In genomic region chr19:53507523-53508442, GRCh38 we compare ENCODE assay signal across 28 cellular contexts. TPM values are rescaled to one million over a fixed set of nuclear protein-coding genes. Genes with fewer than 3 reads are reported as not detected.
DNase-seq lines count a peak whose midpoint lies in the region; ATAC-seq, FAIRE-seq and TF ChIP-seq lines count a peak whose summit lies in the region.
"Had no signal": no experiment of that assay in that cellular context is flagged by ENCODE, and none has a peak within 500 bp of the region (broad histone marks: within the 10 kb centered on the region; RNA-seq: fewer than 3 reads in every experiment).

No MANE protein-coding gene starts in this region.

- H3K36me3 Mint-ChIP-seq in stimulated activated effector memory CD8-positive, alpha-beta T cell treated with anti-CD3 and anti-CD28 coated beads, Interleukin-12 subunit alpha, Interleukin-12 subunit beta, amount 100 ng/mL, for 72 hours, result no peaks in the 10 kb centered on the region
- no peaks in the 10 kb centered on the region for H3K36me3 Mint-ChIP-seq in CD4-positive, alpha-beta T cell (ENCODE audit: low read depth)
- H3K36me3 Mint-ChIP-seq: activated naive CD8-positive, alpha-beta T cell treated with anti-CD3 and anti-CD28 coated beads, Interleukin-2, amount 10 ng/mL, durations not matched to agents 7 days and 5 days; neural progenitor cell had no signal

- H3K4me3 ChIP-seq in HepG2 (replicated peaks in 1 of 3; ENCODE audit: insufficient read depth in 1 of 3, low read depth in 2 of 3, low read length in 3 of 3) (peak overlapping the region in 1 of 3 experiments; percentile 38; a peak in 3 of 6 replicates), right lobe of liver (no peak overlapping the region), adipocyte (ENCODE audit: low read length) (peak overlapping the region; percentile 14), colonic mucosa (no peak overlapping the region)
- H3K4me3 ChIP-seq: dorsolateral prefrontal cortex, lung, neural progenitor cell, sigmoid colon, uterus had no signal

- peaks cover 75% of the 10 kb centered on the region for H3K4me1 ChIP-seq in HepG2 (ENCODE audit: insufficient read depth, low read length)
- no peaks in the 10 kb centered on the region for H3K4me1 ChIP-seq in right lobe of liver
- H3K4me1 ChIP-seq in adipocyte (ENCODE audit: control insufficient read depth, insufficient read depth, low read length), result peaks cover 24% of the 10 kb centered on the region
- no peaks in the 10 kb centered on the region for H3K4me1 ChIP-seq in colonic mucosa
- H3K4me1 ChIP-seq: neural progenitor cell, uterus had no signal

- no peak for TF ChIP-seq RAD21 in HepG2 (CRISPR knock-in tag; IDR thresholded peaks at IDR 0.05)

- H3K27me3 ChIP-seq in HepG2 (ENCODE audit: control insufficient read depth in 1 of 2, insufficient read depth in 2 of 2, low read length in 2 of 2) (no peaks in the 10 kb centered on the region), right lobe of liver (no peaks in the 10 kb centered on the region), adipocyte (replicated peaks; ENCODE audit: control insufficient read depth, insufficient read depth, low read length) (peaks cover 4% of the 10 kb centered on the region), colonic mucosa (no peaks in the 10 kb centered on the region)
- H3K27me3 ChIP-seq in CD4-positive, alpha-beta T cell (ENCODE audit: control insufficient read depth, insufficient read depth, low read length), result peaks cover 7% of the 10 kb centered on the region
- H3K27me3 ChIP-seq: dorsolateral prefrontal cortex, neural progenitor cell, sigmoid colon, uterus had no signal

- no peaks in the 10 kb centered on the region for H3K36me3 ChIP-seq in HepG2 (replicated peaks in 1 of 2; ENCODE audit: control insufficient read depth in 1 of 2, insufficient read depth in 2 of 2, low read length in 2 of 2)
- no peaks in the 10 kb centered on the region for H3K36me3 ChIP-seq in right lobe of liver
- H3K36me3 ChIP-seq in adipocyte (ENCODE audit: control insufficient read depth, insufficient read depth, low read length, severe bottlenecking), result no peaks in the 10 kb centered on the region
- H3K36me3 ChIP-seq in colonic mucosa, result no peaks in the 10 kb centered on the region
- H3K36me3 ChIP-seq: neural progenitor cell, sigmoid colon, uterus had no signal

- POLR2A ChIA-PET in HepG2 (lab: Yijun Ruan, JAX), result interaction anchor here (0.5 to 1.8 kb wide), 11 partner anchors 9 to 79 kb away, joined by 3 to 6 read pairs (median 3); partner anchors contain the start of gene ZNF761
- POLR2A ChIA-PET in CD4-positive, alpha-beta T cell (lab: Charles Lee), result no interaction called here

- peak overlapping the region; percentile 96 for H3K27ac ChIP-seq in HepG2 (ENCODE audit: extremely low read length, insufficient read depth, low read length)
- H3K27ac ChIP-seq in right lobe of liver, result no peak overlapping the region
- no peak overlapping the region for H3K27ac ChIP-seq in colonic mucosa
- no peak overlapping the region for H3K27ac ChIP-seq in CD4-positive, alpha-beta T cell (ENCODE audit: low read depth, low read length)
- H3K27ac ChIP-seq: 22Rv1, dorsolateral prefrontal cortex, neural progenitor cell, sigmoid colon, uterus had no signal

- TF ChIP-seq CTCF in HepG2 (CRISPR knock-in tag; IDR thresholded peaks at IDR 0.05), result no peak
- TF ChIP-seq CTCF in right lobe of liver (IDR thresholded peaks at IDR 0.05), result no peak
- TF ChIP-seq CTCF in colonic mucosa (IDR thresholded peaks at IDR 0.05), result no peak
- TF ChIP-seq CTCF in CD4-positive, alpha-beta T cell (IDR thresholded peaks at IDR 0.05), result no peak

- H3K9ac ChIP-seq in HepG2 (ENCODE audit: insufficient read depth, low read depth, low read length), result peak overlapping the region; percentile 70
- H3K9ac ChIP-seq in adipocyte (ENCODE audit: low read length), result peak overlapping the region; percentile 5
- no peak overlapping the region for H3K9ac ChIP-seq in colonic mucosa (ENCODE audit: low read depth in 2 of 2, low read length in 2 of 2)
- H3K9ac ChIP-seq: neural progenitor cell had no signal

- no peaks in the 10 kb centered on the region for H4K20me1 ChIP-seq in HepG2 (ENCODE audit: insufficient read depth, low read length)

- BruUV-seq in HepG2 (replicated peaks; lab: Mats Ljungman, UMichigan), result TSS peak; percentile 93

- no peaks in the 10 kb centered on the region for H3K9me3 ChIP-seq in HepG2 (ENCODE audit: low read length)
- H3K9me3 ChIP-seq in right lobe of liver, result no peaks in the 10 kb centered on the region
- no peaks in the 10 kb centered on the region for H3K9me3 ChIP-seq in adipocyte (ENCODE audit: control insufficient read depth, low read length)
- no peaks in the 10 kb centered on the region for H3K9me3 ChIP-seq in colonic mucosa
- no peaks in the 10 kb centered on the region for H3K9me3 ChIP-seq in CD4-positive, alpha-beta T cell (ENCODE audit: control insufficient read depth, low read length)
- H3K9me3 ChIP-seq: sigmoid colon, uterus had no signal

- in situ Hi-C loops in HepG2 (cut with HindIII; ENCODE audit: extremely low pct_ligation_motif_present, low pct_unique_long_range_greater_than_20kb), result no loop called here

- peak in 1 of 2 experiments; percentile 88; a peak in 2 of 4 replicates for TF ChIP-seq EP300 in HepG2 (IDR thresholded peaks at IDR 0.05; ENCODE audit: low read depth in 2 of 2, low read length in 2 of 2)
- TF ChIP-seq EP300 in HepG2 (CRISPR knock-in tag; IDR thresholded peaks at IDR 0.05; ENCODE audit: borderline replicate concordance), result peak; percentile 87

- ATAC-seq in HepG2, result peak; percentile 78
- ATAC-seq in right lobe of liver, result no peak
- ATAC-seq in stimulated activated effector memory CD8-positive, alpha-beta T cell treated with anti-CD3 and anti-CD28 coated beads, Interleukin-12 subunit alpha, Interleukin-12 subunit beta, amount 100 ng/mL, for 72 hours, result no peak
- ATAC-seq in CD4-positive, alpha-beta T cell (ENCODE audit: poor library complexity), result no peak

- FAIRE-seq in HepG2 (lab: Jason Lieb, UNC), result peak; percentile 90
- FAIRE-seq: endothelial cell of umbilical vein, kidney had no signal

- DNase-seq in HepG2 (ENCODE audit: low spot score) (peak; percentile 95), right lobe of liver (no peak), adipocyte (ENCODE audit: low read depth) (peak; percentile 15), mucosa of gallbladder (ENCODE audit: low spot score) (peak; percentile 15), colonic mucosa (no peak), NCI-H2029 (lab: John Stamatoyannopoulos, UW) (no peak)
- DNase-seq in stimulated activated effector memory CD8-positive, alpha-beta T cell treated with anti-CD3 and anti-CD28 coated beads, Interleukin-12 subunit alpha, Interleukin-12 subunit beta, amount 100 ng/mL, for 72 hours (ENCODE audit: low spot score in 2 of 2), result no peak
- DNase-seq in CD4-positive, alpha-beta T cell, result no peak
- DNase-seq: activated CD4-positive, alpha-beta T cell treated with anti-CD3 and anti-CD28 coated beads for 4 hours; activated gamma-delta T cell; activated naive CD8-positive, alpha-beta T cell treated with anti-CD3 and anti-CD28 coated beads, Interleukin-2, amount 10 ng/mL, durations not matched to agents 7 days and 5 days; activated T-cell treated with anti-CD3 and anti-CD28 coated beads, Interleukin-2, amount 50 U/mL, for 24 hours; central memory CD4-positive, alpha-beta T cell; dorsolateral prefrontal cortex; Karpas-422; kidney; MV-4-11; NCI-H146; NCI-H446 treated with DMSO at 0.1 percent for 48 hours; posterior cingulate gyrus; SHP77; sigmoid colon; stimulated activated naive CD4-positive, alpha-beta T cell; uterus had no signal

- CTCF ChIA-PET in HepG2 (lab: Yijun Ruan, JAX; ENCODE audit: low intra/inter-chr PET ratio, low total read pairs), result no interaction called here
- CTCF ChIA-PET in CD4-positive, alpha-beta T cell (lab: Charles Lee), result no interaction called here

- H3K27ac Mint-ChIP-seq in stimulated activated effector memory CD8-positive, alpha-beta T cell treated with anti-CD3 and anti-CD28 coated beads, Interleukin-12 subunit alpha, Interleukin-12 subunit beta, amount 100 ng/mL, for 72 hours, result no peak overlapping the region
- no peak overlapping the region for H3K27ac Mint-ChIP-seq in CD4-positive, alpha-beta T cell
- H3K27ac Mint-ChIP-seq: activated naive CD8-positive, alpha-beta T cell treated with anti-CD3 and anti-CD28 coated beads, Interleukin-2, amount 10 ng/mL, durations not matched to agents 7 days and 5 days; activated T-cell treated with anti-CD3 and anti-CD28 coated beads, Interleukin-2, amount 50 U/mL, for 24 hours; neural progenitor cell had no signal

- peak overlapping the region; percentile 80 for H3K4me2 ChIP-seq in HepG2 (ENCODE audit: low read depth, low read length)
- H3K4me2 ChIP-seq: neural progenitor cell had no signal

- no peaks in the 10 kb centered on the region for H3K4me1 Mint-ChIP-seq in stimulated activated effector memory CD8-positive, alpha-beta T cell treated with anti-CD3 and anti-CD28 coated beads, Interleukin-12 subunit alpha, Interleukin-12 subunit beta, amount 100 ng/mL, for 72 hours
- no peaks in the 10 kb centered on the region for H3K4me1 Mint-ChIP-seq in CD4-positive, alpha-beta T cell (ENCODE audit: low read depth)
- H3K4me1 Mint-ChIP-seq: activated naive CD8-positive, alpha-beta T cell treated with anti-CD3 and anti-CD28 coated beads, Interleukin-2, amount 10 ng/mL, durations not matched to agents 7 days and 5 days; neural progenitor cell had no signal

- peak; percentile 61; a peak in 3 of 4 replicates for TF ChIP-seq POLR2A in HepG2 (IDR thresholded peaks at IDR 0.05; ENCODE audit: insufficient read depth in 1 of 2, low read depth in 2 of 2, low read length in 2 of 2)
- TF ChIP-seq POLR2A in right lobe of liver (IDR thresholded peaks at IDR 0.05), result no peak

- peaks cover 2% of the 10 kb centered on the region for H3K79me2 ChIP-seq in HepG2 (ENCODE audit: insufficient read depth, low read length)

- H3K27me3 Mint-ChIP-seq in CD4-positive, alpha-beta T cell, result peaks cover 31% of the 10 kb centered on the region
- H3K27me3 Mint-ChIP-seq: activated naive CD8-positive, alpha-beta T cell treated with anti-CD3 and anti-CD28 coated beads, Interleukin-2, amount 10 ng/mL, durations not matched to agents 7 days and 5 days had no signal

- H2AFZ ChIP-seq in HepG2 (ENCODE audit: low read length), result no peak overlapping the region
- H2AFZ ChIP-seq: neural progenitor cell had no signal

- peaks cover 5% of the 10 kb centered on the region for H3K9me3 Mint-ChIP-seq in stimulated activated effector memory CD8-positive, alpha-beta T cell treated with anti-CD3 and anti-CD28 coated beads, Interleukin-12 subunit alpha, Interleukin-12 subunit beta, amount 100 ng/mL, for 72 hours
- H3K9me3 Mint-ChIP-seq in CD4-positive, alpha-beta T cell, result no peaks in the 10 kb centered on the region
- H3K9me3 Mint-ChIP-seq: activated T-cell treated with anti-CD3 and anti-CD28 coated beads, Interleukin-2, amount 50 U/mL, for 24 hours had no signal

- WGBS in HepG2 (ENCODE audit: low lambda C conversion rate), result 27% methylated on average over 15 of the region's 17 CpGs
- WGBS in right lobe of liver (ENCODE audit: insufficient coverage, low coverage, low lambda C conversion rate, missing lambda C conversion rate), result 45% methylated on average over 12 of the region's 17 CpGs

- intact Hi-C loops in HepG2 (cut with micrococcal nuclease; ENCODE audit: unreplicated experiment) (loop anchor here (2.0 kb wide), 1 partner anchor 77 kb away; the partner anchor contains the start of gene ZNF761), right lobe of liver (cut with DNase I) (no loop called here), colonic mucosa (cut with DNase I) (loop anchor here (10.0 kb wide), 1 partner anchor 83 kb away; no protein-coding TSS in a partner anchor)
- intact Hi-C loops in CD4-positive, alpha-beta T cell (cut with DNase I, micrococcal nuclease), result no loop called here

- no peak overlapping the region for H3K4me3 Mint-ChIP-seq in stimulated activated effector memory CD8-positive, alpha-beta T cell treated with anti-CD3 and anti-CD28 coated beads, Interleukin-12 subunit alpha, Interleukin-12 subunit beta, amount 100 ng/mL, for 72 hours
- no peak overlapping the region for H3K4me3 Mint-ChIP-seq in CD4-positive, alpha-beta T cell
- H3K4me3 Mint-ChIP-seq: activated naive CD8-positive, alpha-beta T cell treated with anti-CD3 and anti-CD28 coated beads, Interleukin-2, amount 10 ng/mL, durations not matched to agents 7 days and 5 days; activated T-cell treated with anti-CD3 and anti-CD28 coated beads, Interleukin-2, amount 50 U/mL, for 24 hours; neural progenitor cell had no signal

RNA-seq across cellular contexts. Expression of gene ZNF331, which starts 30.2 kb away (rescaled TPM):
- total RNA-seq in HepG2 (2016; rRNA removed; fragmentation: Illumina TruSeq; extraction: Trizol) (13.3 and 15.2 TPM in 2 replicates), right lobe of liver (1 to 10 TPM; 2.0 to 5.8 (median 3.5) TPM), mucosa of gallbladder (27.0 TPM), colonic mucosa (1 to 10 TPM; 4.3 to 7.8 TPM)
- total RNA-seq in HepG2 (2016; cell fraction: cytosol; rRNA removed; fragmentation: Illumina TruSeq; extraction: Trizol; ENCODE audit: low read depth), result 5.0 and 5.3 TPM in 2 replicates
- 11.2 and 12.7 TPM in 2 replicates for total RNA-seq in HepG2 (2016; cell fraction: insoluble cytoplasmic fraction; rRNA removed; fragmentation: Illumina TruSeq; extraction: Trizol)
- 8.0 and 8.5 TPM in 2 replicates for total RNA-seq in HepG2 (2016; cell fraction: membrane; rRNA removed; fragmentation: Illumina TruSeq; extraction: Trizol)
- total RNA-seq in HepG2 (2016; cell fraction: nucleus; rRNA removed; fragmentation: Illumina TruSeq; extraction: Trizol), result 16.0 and 20.7 TPM in 2 replicates
- polyA plus RNA-seq in HepG2 (2011; rRNA removed), result 8.2 and 9.5 TPM in 2 replicates
- polyA plus RNA-seq in HepG2 (2011; cell fraction: cytosol; rRNA removed), result 3.3 and 4.9 TPM in 2 replicates
- 20.2 and 21.6 TPM in 2 replicates for polyA plus RNA-seq in HepG2 (2011; cell fraction: nucleus; rRNA removed)
- polyA plus RNA-seq in HepG2 (2012), result 22.2 and 38.0 TPM in 2 replicates
- polyA plus RNA-seq in HepG2 (2016; cell fraction: cytosol; fragmentation: Illumina TruSeq; extraction: Trizol; ENCODE audit: low read depth), result 1.2 and 1.3 TPM in 2 replicates
- 10.1 and 10.3 TPM in 2 replicates for polyA plus RNA-seq in HepG2 (2016; cell fraction: insoluble cytoplasmic fraction; fragmentation: Illumina TruSeq; extraction: Trizol; ENCODE audit: low read depth)
- polyA plus RNA-seq in HepG2 (2016; cell fraction: membrane; fragmentation: Illumina TruSeq; extraction: Trizol; ENCODE audit: low read depth), result 2.9 and 3.4 TPM in 2 replicates
- 51.3 and 54.8 TPM in 2 replicates for polyA plus RNA-seq in HepG2 (2016; cell fraction: nucleus; fragmentation: Illumina TruSeq; extraction: Trizol; ENCODE audit: insufficient read depth, low read depth)
- polyA minus RNA-seq in HepG2 (2011; rRNA and poly(A)+ RNA removed; ENCODE audit: low replicate concordance), result 5.6 and 18.7 TPM in 2 replicates
- polyA minus RNA-seq in HepG2 (2011; cell fraction: cytosol; rRNA and poly(A)+ RNA removed), result 7.9 and 9.9 TPM in 2 replicates
- polyA minus RNA-seq in HepG2 (2011; cell fraction: nucleus; rRNA and poly(A)+ RNA removed), result 20.4 and 22.9 TPM in 2 replicates
- total RNA-seq in CD4-positive, alpha-beta T cell, result 100 to 1,000 TPM; 428 to 437 TPM

RNA-seq across cellular contexts. Expression of gene ZNF813, which starts 40.2 kb away (rescaled TPM):
- total RNA-seq in HepG2 (2016; rRNA removed; fragmentation: Illumina TruSeq; extraction: Trizol), result 8.9 and 14.9 TPM in 2 replicates
- total RNA-seq in HepG2 (2016; cell fraction: cytosol; rRNA removed; fragmentation: Illumina TruSeq; extraction: Trizol; ENCODE audit: low read depth), result 1.1 and 1.4 TPM in 2 replicates
- total RNA-seq in HepG2 (2016; cell fraction: insoluble cytoplasmic fraction; rRNA removed; fragmentation: Illumina TruSeq; extraction: Trizol), result 8.8 and 14.9 TPM in 2 replicates
- 3.2 and 4.2 TPM in 2 replicates for total RNA-seq in HepG2 (2016; cell fraction: membrane; rRNA removed; fragmentation: Illumina TruSeq; extraction: Trizol)
- total RNA-seq in HepG2 (2016; cell fraction: nucleus; rRNA removed; fragmentation: Illumina TruSeq; extraction: Trizol), result 5.5 and 7.5 TPM in 2 replicates
- 2.1 TPM in 2 replicates for polyA plus RNA-seq in HepG2 (2011; rRNA removed)
- 1.1 and 1.5 TPM in 2 replicates for polyA plus RNA-seq in HepG2 (2011; cell fraction: cytosol; rRNA removed)
- polyA plus RNA-seq in HepG2 (2011; cell fraction: nucleus; rRNA removed), result 1.0 and 1.4 TPM in 2 replicates
- 3.8 and 4.9 TPM in 2 replicates for polyA plus RNA-seq in HepG2 (2012)
- polyA plus RNA-seq in HepG2 (2016; cell fraction: cytosol; fragmentation: Illumina TruSeq; extraction: Trizol; ENCODE audit: low read depth), result 0.29 and 0.35 TPM in 2 replicates
- 5.3 and 5.6 TPM in 2 replicates for polyA plus RNA-seq in HepG2 (2016; cell fraction: insoluble cytoplasmic fraction; fragmentation: Illumina TruSeq; extraction: Trizol; ENCODE audit: low read depth)
- polyA plus RNA-seq in HepG2 (2016; cell fraction: membrane; fragmentation: Illumina TruSeq; extraction: Trizol; ENCODE audit: low read depth), result 1.1 and 1.2 TPM in 2 replicates
- polyA plus RNA-seq in HepG2 (2016; cell fraction: nucleus; fragmentation: Illumina TruSeq; extraction: Trizol; ENCODE audit: insufficient read depth, low read depth), result 4.8 and 5.5 TPM in 2 replicates
- polyA minus RNA-seq in HepG2 (2011; rRNA and poly(A)+ RNA removed; ENCODE audit: low replicate concordance), result 0.65 and 1.8 TPM in 2 replicates
- polyA minus RNA-seq in HepG2 (2011; cell fraction: cytosol; rRNA and poly(A)+ RNA removed), result 4.2 and 5.5 TPM in 2 replicates
- 8.0 and 8.1 TPM in 2 replicates for polyA minus RNA-seq in HepG2 (2011; cell fraction: nucleus; rRNA and poly(A)+ RNA removed)
- 1 to 10 TPM in 4 of 6 experiments, under 1 TPM in 2; 0.74 to 1.6 (median 1.1) TPM for total RNA-seq in right lobe of liver
- total RNA-seq in mucosa of gallbladder, result 13.2 TPM
- total RNA-seq in colonic mucosa, result 1 to 10 TPM; 3.6 to 4.9 TPM
- total RNA-seq in CD4-positive, alpha-beta T cell, result 1 to 10 TPM; 2.0 to 2.7 TPM

Comparison
In these comparisons a context has a peak if more than half of its experiments do, and no peak if none do; other contexts are left out.
1. DNase-seq: peak in HepG2 (single experiment), adipocyte (single experiment) and mucosa of gallbladder (single experiment); none in right lobe of liver (0 of 3), colonic mucosa (single experiment), stimulated activated effector memory CD8-positive, alpha-beta T cell treated with anti-CD3 and anti-CD28 coated beads, Interleukin-12 subunit alpha, Interleukin-12 subunit beta, amount 100 ng/mL, for 72 hours (0 of 2), CD4-positive, alpha-beta T cell (0 of 10) and NCI-H2029 (single experiment).
2. intact Hi-C loops: an anchor here in HepG2 (2.0 kb wide) and colonic mucosa (10.0 kb wide); none called in right lobe of liver and CD4-positive, alpha-beta T cell.
3. H3K9ac ChIP-seq: peak in HepG2 (single experiment) and adipocyte (single experiment); none in colonic mucosa (0 of 2).
4. RNA of gene ZNF331, which starts 30.2 kb away (total RNA-seq): 428 to 437 TPM in CD4-positive, alpha-beta T cell; 27.0 TPM in mucosa of gallbladder (single experiment), 5.0 to 20.7 TPM in HepG2, 4.3 to 7.8 TPM in colonic mucosa and 2.0 to 5.8 TPM in right lobe of liver; every median in the first group is over 10 times any median in the second.